ENCODE assay signal across 16 cellular contexts in genomic region chr12:56137853-56138571, GRCh38. TPM values are rescaled to one million over a fixed set of nuclear protein-coding genes. Genes with fewer than 3 reads are reported as not detected.
DNase-seq lines count a peak whose midpoint lies in the region; FAIRE-seq and TF ChIP-seq lines count a peak whose summit lies in the region.
"Had no signal": no experiment of that assay in that cellular context is flagged by ENCODE, and none has a peak within 500 bp of the region (broad histone marks: within the 10 kb centered on the region; RNA-seq: fewer than 3 reads in every experiment).

No MANE protein-coding gene starts in this region.

- H3K4me2 ChIP-seq in OCI-LY7 (ENCODE audit: low read length): no peak overlapping the region
- H3K4me2 ChIP-seq: A549, PC-9 had no signal

- TF ChIP-seq CTCF in OCI-LY7 (conservative IDR thresholded peaks at IDR 0.05; ENCODE audit: low read length) (no peak), kidney (IDR thresholded peaks at IDR 0.05; ENCODE audit: borderline replicate concordance, extremely low read depth, insufficient read depth) (no peak), colonic mucosa (IDR thresholded peaks at IDR 0.05) (no peak)

- no peak overlapping the region for H3K9ac ChIP-seq in kidney (ENCODE audit: low read length in 2 of 2)
- H3K9ac ChIP-seq in colonic mucosa (ENCODE audit: low read depth in 2 of 2, low read length in 2 of 2): no peak overlapping the region

- H3K27ac Mint-ChIP-seq in activated CD4-positive, alpha-beta T cell treated with anti-CD3 and anti-CD28 coated beads, Interleukin-2, amount 10 ng/mL, durations not matched to agents 7 days and 5 days: peak overlapping the region; percentile 83

- H3K36me3 ChIP-seq in OCI-LY7 (ENCODE audit: insufficient read depth, low read length): peaks cover 93% of the 10 kb centered on the region
- H3K36me3 ChIP-seq in kidney (ENCODE audit: control insufficient read depth in 1 of 2, insufficient read depth in 2 of 2, low read length in 2 of 2): peaks cover 28 to 42% of the 10 kb centered on the region in 2 donors
- peaks cover 17% of the 10 kb centered on the region for H3K36me3 ChIP-seq in colonic mucosa

- TSS peak; percentile 43 for BruUV-seq in OCI-LY7 (replicated peaks; lab: Mats Ljungman, UMichigan)

- no peaks in the 10 kb centered on the region for H3K9me2 ChIP-seq in OCI-LY7 (ENCODE audit: insufficient read depth, low read length)

- H3K27me3 ChIP-seq in colonic mucosa: no peaks in the 10 kb centered on the region
- H3K27me3 ChIP-seq: gastroesophageal sphincter, right atrium auricular region, thyroid gland had no signal

- H3K36me3 Mint-ChIP-seq in activated CD4-positive, alpha-beta T cell treated with anti-CD3 and anti-CD28 coated beads, Interleukin-2, amount 10 ng/mL, durations not matched to agents 7 days and 5 days (ENCODE audit: low read depth): peaks cover 83% of the 10 kb centered on the region

- H3K4me1 ChIP-seq in OCI-LY7 (ENCODE audit: insufficient read depth, low read length, poor library complexity, severe bottlenecking): no peaks in the 10 kb centered on the region
- H3K4me1 ChIP-seq in kidney (ENCODE audit: control insufficient read depth in 1 of 2, insufficient read depth in 1 of 2, low read depth in 1 of 2, low read length in 2 of 2): no peaks in the 10 kb centered on the region
- H3K4me1 ChIP-seq in colonic mucosa: no peaks in the 10 kb centered on the region
- H3K4me1 ChIP-seq: A549 had no signal

- intact Hi-C loops in OCI-LY7 (cut with micrococcal nuclease; ENCODE audit: unreplicated experiment): no loop called here
- intact Hi-C loops in kidney (cut with DNase I): no loop called here
- intact Hi-C loops in colonic mucosa (cut with DNase I): no loop called here

- no peak overlapping the region for H3K27ac ChIP-seq in OCI-LY7 (ENCODE audit: low read depth, low read length, poor library complexity, severe bottlenecking)
- H3K27ac ChIP-seq in kidney (ENCODE audit: low read depth in 2 of 2, low read length in 2 of 2): no peak overlapping the region
- no peak overlapping the region for H3K27ac ChIP-seq in colonic mucosa
- H3K27ac ChIP-seq: A549, gastroesophageal sphincter, PC-9, right atrium auricular region, thyroid gland had no signal

- H2AFZ ChIP-seq in OCI-LY7 (ENCODE audit: low read length): no peak overlapping the region
- H2AFZ ChIP-seq: PC-9 had no signal

- H3K79me2 ChIP-seq in OCI-LY7 (ENCODE audit: insufficient read depth, low read depth, low read length): no peaks in the 10 kb centered on the region

- no peaks in the 10 kb centered on the region for H3K27me3 Mint-ChIP-seq in activated CD4-positive, alpha-beta T cell treated with anti-CD3 and anti-CD28 coated beads, Interleukin-2, amount 10 ng/mL, durations not matched to agents 7 days and 5 days

- POLR2A ChIA-PET in activated CD4-positive, alpha-beta T cell treated with anti-CD3 and anti-CD28 coated beads, Interleukin-2, amount 10 ng/mL, durations not matched to agents 7 days and 5 days (lab: Charles Lee): interaction anchor here (0.9 kb wide), 1 partner anchor 21 kb away, joined by 3 read pairs; no protein-coding TSS in a partner anchor
- POLR2A ChIA-PET in OCI-LY7 (lab: Charles Lee): interaction anchor here (0.6 kb wide), 2 partner anchors 13 to 524 kb away, joined by 5 to 8 read pairs; no protein-coding TSS in a partner anchor

- H3K4me1 Mint-ChIP-seq in activated CD4-positive, alpha-beta T cell treated with anti-CD3 and anti-CD28 coated beads, Interleukin-2, amount 10 ng/mL, durations not matched to agents 7 days and 5 days: peaks cover 68% of the 10 kb centered on the region

- CTCF ChIA-PET in activated CD4-positive, alpha-beta T cell treated with anti-CD3 and anti-CD28 coated beads, Interleukin-2, amount 10 ng/mL, durations not matched to agents 7 days and 5 days (lab: Charles Lee): interaction anchor here (0.6 to 2.7 kb wide), 8 partner anchors 10 to 146 kb away, joined by 3 to 8 read pairs (median 5); partner anchors contain the start of genes ANKRD52, ESYT1, MYL6B and ZC3H10
- CTCF ChIA-PET in OCI-LY7 (lab: Charles Lee; ENCODE audit: unreplicated experiment): no interaction called here

- H3K4me3 ChIP-seq in OCI-LY7 (ENCODE audit: low read depth, low read length, poor library complexity, severe bottlenecking) (no peak overlapping the region), kidney (ENCODE audit: low read length in 2 of 2) (no peak overlapping the region), colonic mucosa (no peak overlapping the region)
- H3K4me3 ChIP-seq: A549, gastroesophageal sphincter, PC-9, right atrium auricular region, thyroid gland had no signal

- H3K9me3 Mint-ChIP-seq in activated CD4-positive, alpha-beta T cell treated with anti-CD3 and anti-CD28 coated beads, Interleukin-2, amount 10 ng/mL, durations not matched to agents 7 days and 5 days: peaks cover 2% of the 10 kb centered on the region

- no peaks in the 10 kb centered on the region for H3K9me3 ChIP-seq in OCI-LY7 (ENCODE audit: low read length)
- no peaks in the 10 kb centered on the region for H3K9me3 ChIP-seq in kidney (ENCODE audit: control insufficient read depth in 1 of 2, low read length in 2 of 2)
- H3K9me3 ChIP-seq in colonic mucosa: no peaks in the 10 kb centered on the region
- H3K9me3 ChIP-seq: A549, gastroesophageal sphincter, right atrium auricular region, thyroid gland had no signal

- FAIRE-seq in kidney (lab: Jason Lieb, UNC): no peak
- FAIRE-seq: A549, H1, HTR-8/SVneo had no signal

- H4K20me1 ChIP-seq in OCI-LY7 (ENCODE audit: insufficient read depth, low read length): no peaks in the 10 kb centered on the region

- H3K4me3 Mint-ChIP-seq in activated CD4-positive, alpha-beta T cell treated with anti-CD3 and anti-CD28 coated beads, Interleukin-2, amount 10 ng/mL, durations not matched to agents 7 days and 5 days: no peak overlapping the region

- DNase-seq in activated CD4-positive, alpha-beta T cell treated with anti-CD3 and anti-CD28 coated beads, Interleukin-2, amount 10 ng/mL, durations not matched to agents 7 days and 5 days: no peak
- no peak for DNase-seq in activated CD4-positive, alpha-beta T cell treated with anti-CD3 and anti-CD28 coated beads, Interleukin-2, amount 50 U/mL, for 1 hour
- DNase-seq in OCI-LY7 (ENCODE audit: low spot score) (no peak), kidney (peak; percentile 52), SIG-M5 treated with dmso at 0.1 percent for 504 hours (lab: John Stamatoyannopoulos, UW; ENCODE audit: unreplicated experiment) (no peak), colonic mucosa (no peak)
- DNase-seq: NCI-H2029 treated with DMSO at 0.1 percent for 48 hours; NCI-H526; PC-9; stimulated activated CD4-positive, alpha-beta T cell treated with anti-CD3 and anti-CD28 coated beads, Interleukin-1b, Interleukin-23, amount 100 ng/mL, for 48 hours; thyroid gland had no signal

RNA-seq across cellular contexts. Expression of gene ESYT1, which starts 9.9 kb away (rescaled TPM):
- total RNA-seq in activated CD4-positive, alpha-beta T cell treated with anti-CD3 and anti-CD28 coated beads, Interleukin-2, amount 10 ng/mL, durations not matched to agents 7 days and 5 days: 100 to 1,000 TPM; 367 to 399 TPM
- total RNA-seq in OCI-LY7 (2014; rRNA removed; shearing (Covaris generic)): 74.6 and 85.9 TPM in 2 replicates
- total RNA-seq in OCI-LY7 (2022): 108 and 112 TPM in 2 replicates
- 104 TPM for total RNA-seq in kidney
- 40.4 TPM for polyA plus RNA-seq in kidney (ENCODE audit: insufficient read depth, low read depth, low replicate concordance)
- 10 to 100 TPM; 63.9 to 72.8 TPM for total RNA-seq in colonic mucosa

RNA-seq across cellular contexts. Expression of gene MYL6B, which starts 14.4 kb away (rescaled TPM):
- total RNA-seq in activated CD4-positive, alpha-beta T cell treated with anti-CD3 and anti-CD28 coated beads, Interleukin-2, amount 10 ng/mL, durations not matched to agents 7 days and 5 days: 10 to 100 TPM; 56.6 to 63.4 TPM
- total RNA-seq in OCI-LY7 (2014; rRNA removed; shearing (Covaris generic)): 56.6 and 105 TPM in 2 replicates
- total RNA-seq in OCI-LY7 (2022) (62.6 and 77.6 TPM in 2 replicates), kidney (48.2 TPM), colonic mucosa (10 to 100 TPM; 18.6 to 19.1 TPM)
- polyA plus RNA-seq in kidney (ENCODE audit: insufficient read depth, low read depth, low replicate concordance): 142 TPM

RNA-seq across cellular contexts. Expression of gene ZC3H10, which starts 19.9 kb away (rescaled TPM):
- total RNA-seq in activated CD4-positive, alpha-beta T cell treated with anti-CD3 and anti-CD28 coated beads, Interleukin-2, amount 10 ng/mL, durations not matched to agents 7 days and 5 days: 1 to 10 TPM; 8.2 to 9.1 TPM
- total RNA-seq in OCI-LY7 (2014; rRNA removed; shearing (Covaris generic)): 11.9 and 12.6 TPM in 2 replicates
- total RNA-seq in OCI-LY7 (2022): 15.8 and 16.5 TPM in 2 replicates
- 8.6 TPM for total RNA-seq in kidney
- polyA plus RNA-seq in kidney (ENCODE audit: insufficient read depth, low read depth, low replicate concordance): 2.4 TPM
- total RNA-seq in colonic mucosa: 1 to 10 TPM; 3.5 to 6.1 TPM

RNA-seq across cellular contexts. Expression of gene MYL6, which starts 20.1 kb away (rescaled TPM):
- total RNA-seq in activated CD4-positive, alpha-beta T cell treated with anti-CD3 and anti-CD28 coated beads, Interleukin-2, amount 10 ng/mL, durations not matched to agents 7 days and 5 days: 1,000 to 10,000 TPM; 1,336 to 1,525 TPM
- 574 and 654 TPM in 2 replicates for total RNA-seq in OCI-LY7 (2014; rRNA removed; shearing (Covaris generic))
- 415 and 468 TPM in 2 replicates for total RNA-seq in OCI-LY7 (2022)
- total RNA-seq in kidney: 1,630 TPM
- 4,190 TPM for polyA plus RNA-seq in kidney (ENCODE audit: insufficient read depth, low read depth, low replicate concordance)
- total RNA-seq in colonic mucosa: 1,000 to 10,000 TPM; 1,641 to 1,922 TPM

RNA-seq across cellular contexts. Expression of gene RPL41, which starts 21.6 kb away (rescaled TPM):
- total RNA-seq in activated CD4-positive, alpha-beta T cell treated with anti-CD3 and anti-CD28 coated beads, Interleukin-2, amount 10 ng/mL, durations not matched to agents 7 days and 5 days: 1,000 to 10,000 TPM; 3,940 to 4,815 TPM
- 4,534 and 5,932 TPM in 2 replicates for total RNA-seq in OCI-LY7 (2014; rRNA removed; shearing (Covaris generic))
- total RNA-seq in OCI-LY7 (2022) (4,745 and 4,976 TPM in 2 replicates), kidney (2,987 TPM), colonic mucosa (1,000 to 10,000 TPM; 3,248 to 3,669 TPM)
- polyA plus RNA-seq in kidney (ENCODE audit: insufficient read depth, low read depth, low replicate concordance): 5,602 TPM
